Comparison of ENCODE assay signal across 1 cellular context in the genomic region with DNA sequence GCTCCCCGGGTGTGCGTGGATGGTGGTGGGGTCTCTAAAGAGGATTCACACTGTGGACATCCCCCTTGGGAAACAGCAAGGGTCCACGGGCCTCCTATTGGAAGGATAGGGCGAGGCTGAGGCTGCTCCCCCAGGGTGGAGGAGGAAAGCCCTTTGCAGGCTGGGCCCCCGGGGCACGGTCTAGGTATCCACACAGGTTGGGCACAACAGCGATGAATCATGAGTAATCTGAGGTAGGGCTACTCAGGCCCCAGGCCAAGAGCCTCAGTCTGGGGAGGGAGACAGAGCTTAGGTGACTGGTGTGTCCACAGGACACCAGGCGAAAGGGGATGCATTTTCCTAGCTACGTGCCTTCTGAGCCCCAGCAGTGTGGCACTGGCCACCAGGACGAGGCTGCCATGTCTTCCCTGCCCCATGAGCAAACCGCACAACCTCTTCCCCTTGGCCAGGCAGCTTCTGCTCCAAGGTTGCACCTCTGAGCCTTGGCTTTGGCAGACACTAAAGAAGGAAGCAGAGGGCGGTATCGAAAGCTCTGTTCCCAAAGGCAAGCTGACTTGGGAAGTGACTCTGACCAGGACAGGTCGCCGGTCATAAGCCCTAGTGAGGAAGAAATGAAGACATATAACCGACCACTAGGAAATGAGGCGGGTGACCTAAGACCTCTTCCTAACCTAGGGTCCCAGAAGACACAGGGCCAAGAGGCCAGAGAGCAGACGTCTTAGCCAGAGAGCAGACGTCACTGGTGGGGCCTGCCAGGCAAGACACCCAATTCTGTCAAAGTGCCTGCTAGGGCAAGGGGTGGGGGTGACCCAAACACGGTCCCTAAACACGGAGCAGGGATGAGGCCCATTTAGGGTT.
A peak's percentile ranks its signal among the peaks of the same experiment; 100 is the strongest.
TF ChIP-seq lines count a peak whose summit lies in the region.

No MANE protein-coding gene starts in this region.

TF ChIP-seq in K562, 482 proteins besides CTCF, POLR2A, EP300 and RAD21:
- TF ChIP-seq EHMT2 (IDR thresholded peaks at IDR 0.05) (no peak), MAZ (CRISPR knock-in tag; conservative IDR thresholded peaks at IDR 0.05 in 1 of 2, IDR thresholded peaks at IDR 0.05 in 1 of 2) (0 out of 4 replicates have a peak, but pooled peaks of 1 of the 2 experiments have one; percentile 15), ZNF445 (CRISPR knock-in tag; IDR thresholded peaks at IDR 0.05; ENCODE audit: low read depth) (no peak), ESRRB (CRISPR knock-in tag; IDR thresholded peaks at IDR 0.05; ENCODE audit: borderline replicate concordance) (no peak), RBBP5 (IDR thresholded peaks at IDR 0.05; ENCODE audit: borderline replicate concordance, insufficient read depth, low read length, poor library complexity, severe bottlenecking) (no peak), KAT2B (IDR thresholded peaks at IDR 0.05; ENCODE audit: low read depth, low read length) (no peak), RCOR1 (IDR thresholded peaks at IDR 0.05; ENCODE audit: borderline replicate concordance in 1 of 2, low read depth in 2 of 2, low read length in 2 of 2) (no peak), POLR2AphosphoS2 (IDR thresholded peaks at IDR 0.05; ENCODE audit: low read length) (0 out of 2 replicates have a peak, but pooled peaks have one; percentile 55), TAL1 (IDR thresholded peaks at IDR 0.05) (no peak), GTF2F1 (IDR thresholded peaks at IDR 0.05; ENCODE audit: low read depth, low read length) (no peak), ZNF3 (CRISPR knock-in tag; IDR thresholded peaks at IDR 0.05) (no peak), YY1 (IDR thresholded peaks at IDR 0.05; ENCODE audit: borderline replicate concordance in 1 of 3, control insufficient read depth in 1 of 3, extremely low read depth in 1 of 3, insufficient read depth in 3 of 3, insufficient read length in 1 of 3, insufficient replicate concordance in 2 of 3, low read depth in 1 of 3, low read length in 2 of 3) (no peak), ZKSCAN8 (CRISPR knock-in tag; IDR thresholded peaks at IDR 0.05) (no peak), RUNX1 (IDR thresholded peaks at IDR 0.05; ENCODE audit: low read depth) (peak; percentile 14; the same call in 1 of the 2 replicates), NONO (IDR thresholded peaks at IDR 0.05; ENCODE audit: low read depth in 2 of 2, low read length in 1 of 2) (0 out of 4 replicates have a peak, but pooled peaks of 1 of the 2 experiments have one; percentile 16), MIER1 (IDR thresholded peaks at IDR 0.05; ENCODE audit: low read depth) (no peak), GABPB1 (CRISPR knock-in tag; IDR thresholded peaks at IDR 0.05) (no peak), NFRKB (IDR thresholded peaks at IDR 0.05; ENCODE audit: low read depth) (no peak)
- TF ChIP-seq, protein P1, sequence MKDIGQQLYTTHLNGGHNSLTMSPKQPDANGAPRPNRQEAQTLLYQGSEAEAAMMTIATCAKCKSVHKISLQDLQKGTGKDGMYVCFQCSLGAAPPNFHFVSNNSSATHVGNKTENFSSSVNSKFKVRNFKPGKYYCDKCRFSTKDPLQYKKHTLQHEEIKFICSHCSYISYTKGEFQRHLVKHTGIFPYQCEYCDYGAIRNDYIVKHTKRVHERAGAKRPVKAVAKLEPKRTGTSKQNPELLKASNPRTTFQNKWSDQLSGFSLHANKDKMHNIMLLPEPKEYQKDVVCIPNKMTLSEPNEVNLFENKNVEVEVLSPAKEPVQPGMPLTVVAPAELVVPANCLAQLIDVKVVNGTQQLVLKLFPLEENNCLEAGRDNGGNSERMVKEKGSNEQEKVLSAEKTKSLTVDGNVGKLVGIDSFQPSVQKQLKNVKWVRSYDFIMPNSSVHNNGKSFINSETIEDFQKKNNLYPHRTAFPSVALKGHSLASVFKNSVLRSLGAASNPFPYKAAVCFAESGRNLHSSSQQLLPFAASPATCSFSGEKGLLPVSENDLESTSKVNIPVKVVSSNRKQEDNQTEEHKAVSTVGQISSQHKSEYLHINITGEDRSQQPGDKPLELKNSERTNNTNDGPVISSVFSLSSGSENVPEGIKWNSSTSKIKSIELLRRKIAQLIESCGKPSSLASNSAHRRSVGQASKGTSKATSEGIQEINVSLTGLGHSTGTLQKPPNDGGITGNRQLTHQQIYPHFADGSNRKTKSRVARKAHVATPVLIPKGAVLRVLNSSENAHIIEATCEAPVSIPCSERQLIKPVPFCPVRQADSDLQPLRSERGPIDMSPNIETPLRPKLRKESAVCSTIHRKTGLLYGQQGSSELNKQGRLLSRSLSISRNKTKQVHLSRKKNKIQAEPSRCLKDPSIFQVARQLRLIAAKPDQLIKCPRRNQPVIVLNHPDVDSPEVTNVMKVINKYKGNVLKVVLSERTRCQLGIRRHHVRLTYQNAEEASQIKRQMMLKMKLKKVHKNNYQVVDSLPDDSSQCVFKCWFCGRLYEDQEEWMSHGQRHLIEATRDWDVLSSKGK (CRISPR knock-in tag; IDR thresholded peaks at IDR 0.05): no peak
- TF ChIP-seq, protein P2, sequence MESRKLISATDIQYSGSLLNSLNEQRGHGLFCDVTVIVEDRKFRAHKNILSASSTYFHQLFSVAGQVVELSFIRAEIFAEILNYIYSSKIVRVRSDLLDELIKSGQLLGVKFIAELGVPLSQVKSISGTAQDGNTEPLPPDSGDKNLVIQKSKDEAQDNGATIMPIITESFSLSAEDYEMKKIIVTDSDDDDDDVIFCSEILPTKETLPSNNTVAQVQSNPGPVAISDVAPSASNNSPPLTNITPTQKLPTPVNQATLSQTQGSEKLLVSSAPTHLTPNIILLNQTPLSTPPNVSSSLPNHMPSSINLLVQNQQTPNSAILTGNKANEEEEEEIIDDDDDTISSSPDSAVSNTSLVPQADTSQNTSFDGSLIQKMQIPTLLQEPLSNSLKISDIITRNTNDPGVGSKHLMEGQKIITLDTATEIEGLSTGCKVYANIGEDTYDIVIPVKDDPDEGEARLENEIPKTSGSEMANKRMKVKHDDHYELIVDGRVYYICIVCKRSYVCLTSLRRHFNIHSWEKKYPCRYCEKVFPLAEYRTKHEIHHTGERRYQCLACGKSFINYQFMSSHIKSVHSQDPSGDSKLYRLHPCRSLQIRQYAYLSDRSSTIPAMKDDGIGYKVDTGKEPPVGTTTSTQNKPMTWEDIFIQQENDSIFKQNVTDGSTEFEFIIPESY (CRISPR knock-in tag; IDR thresholded peaks at IDR 0.05): peak; percentile 72
- TF ChIP-seq, protein P3, sequence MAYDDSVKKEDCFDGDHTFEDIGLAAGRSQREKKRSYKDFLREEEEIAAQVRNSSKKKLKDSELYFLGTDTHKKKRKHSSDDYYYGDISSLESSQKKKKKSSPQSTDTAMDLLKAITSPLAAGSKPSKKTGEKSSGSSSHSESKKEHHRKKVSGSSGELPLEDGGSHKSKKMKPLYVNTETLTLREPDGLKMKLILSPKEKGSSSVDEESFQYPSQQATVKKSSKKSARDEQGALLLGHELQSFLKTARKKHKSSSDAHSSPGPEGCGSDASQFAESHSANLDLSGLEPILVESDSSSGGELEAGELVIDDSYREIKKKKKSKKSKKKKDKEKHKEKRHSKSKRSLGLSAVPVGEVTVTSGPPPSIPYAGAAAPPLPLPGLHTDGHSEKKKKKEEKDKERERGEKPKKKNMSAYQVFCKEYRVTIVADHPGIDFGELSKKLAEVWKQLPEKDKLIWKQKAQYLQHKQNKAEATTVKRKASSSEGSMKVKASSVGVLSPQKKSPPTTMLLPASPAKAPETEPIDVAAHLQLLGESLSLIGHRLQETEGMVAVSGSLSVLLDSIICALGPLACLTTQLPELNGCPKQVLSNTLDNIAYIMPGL (CRISPR knock-in tag; IDR thresholded peaks at IDR 0.05): no peak
- TF ChIP-seq, protein P4, sequence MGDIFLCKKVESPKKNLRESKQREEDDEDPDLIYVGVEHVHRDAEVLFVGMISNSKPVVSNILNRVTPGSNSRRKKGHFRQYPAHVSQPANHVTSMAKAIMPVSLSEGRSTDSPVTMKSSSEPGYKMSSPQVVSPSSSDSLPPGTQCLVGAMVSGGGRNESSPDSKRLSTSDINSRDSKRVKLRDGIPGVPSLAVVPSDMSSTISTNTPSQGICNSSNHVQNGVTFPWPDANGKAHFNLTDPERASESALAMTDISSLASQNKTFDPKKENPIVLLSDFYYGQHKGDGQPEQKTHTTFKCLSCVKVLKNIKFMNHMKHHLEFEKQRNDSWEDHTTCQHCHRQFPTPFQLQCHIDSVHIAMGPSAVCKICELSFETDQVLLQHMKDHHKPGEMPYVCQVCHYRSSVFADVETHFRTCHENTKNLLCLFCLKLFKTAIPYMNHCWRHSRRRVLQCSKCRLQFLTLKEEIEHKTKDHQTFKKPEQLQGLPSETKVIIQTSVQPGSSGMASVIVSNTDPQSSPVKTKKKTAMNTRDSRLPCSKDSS (IDR thresholded peaks at IDR 0.05; ENCODE audit: low read depth, partially characterized antibody): no peak
TF ChIP-seq in K562: peak in this region for 5.
